2 cellular contexts compared by ENCODE assay signal in genomic region chr2:27307545-27308358, GRCh38.
TF ChIP-seq lines count a peak whose summit lies in the region.

No MANE protein-coding gene starts in this region.

TF ChIP-seq in IMR-90, 13 proteins besides CTCF, POLR2A, EP300 and RAD21:
- no peak for TF ChIP-seq ELK1 (IDR thresholded peaks at IDR 0.05; ENCODE audit: borderline replicate concordance, low read depth, low read length)
- no peak for TF ChIP-seq RCOR1 (IDR thresholded peaks at IDR 0.05; ENCODE audit: insufficient replicate concordance, low read length)
- no peak for TF ChIP-seq BHLHE40 (IDR thresholded peaks at IDR 0.05; ENCODE audit: low read depth, low read length)
- TF ChIP-seq FOS (IDR thresholded peaks at IDR 0.05; ENCODE audit: low read depth, low read length) = no peak
- no peak for TF ChIP-seq MAZ (IDR thresholded peaks at IDR 0.05; ENCODE audit: borderline replicate concordance, low read depth, low read length)
- no peak for TF ChIP-seq SMC3 (IDR thresholded peaks at IDR 0.05; ENCODE audit: low read depth, low read length)
- TF ChIP-seq MXI1 (IDR thresholded peaks at IDR 0.05; ENCODE audit: borderline replicate concordance, low read depth, low read length) = no peak
- TF ChIP-seq NFE2L2 (IDR thresholded peaks at IDR 0.05; ENCODE audit: low read depth, low read length) = no peak
- TF ChIP-seq MAFK (IDR thresholded peaks at IDR 0.05; ENCODE audit: low read depth, low read length) = no peak
- TF ChIP-seq RFX5 (IDR thresholded peaks at IDR 0.05; ENCODE audit: low read depth, low read length) = no peak
- no peak for TF ChIP-seq USF2 (IDR thresholded peaks at IDR 0.05; ENCODE audit: low read depth, low read length)
- TF ChIP-seq CEBPB (IDR thresholded peaks at IDR 0.05; ENCODE audit: low read depth, low read length) = no peak
- TF ChIP-seq CHD1 (IDR thresholded peaks at IDR 0.05; ENCODE audit: low read depth, low read length) = no peak

TF ChIP-seq in neural cell, 6 proteins besides CTCF, POLR2A, EP300 and RAD21 (continued from another document):
- no peak for TF ChIP-seq POLR2AphosphoS5 (IDR thresholded peaks at IDR 0.05)
- no peak for TF ChIP-seq REST (IDR thresholded peaks at IDR 0.05; ENCODE audit: borderline replicate concordance)
- no peak for TF ChIP-seq MXI1 (conservative IDR thresholded peaks at IDR 0.05; ENCODE audit: poor library complexity, severe bottlenecking)
- TF ChIP-seq SMC3 (conservative IDR thresholded peaks at IDR 0.05; ENCODE audit: poor library complexity) = no peak
- no peak for TF ChIP-seq TAF1 (IDR thresholded peaks at IDR 0.05; ENCODE audit: low read depth)
TF ChIP-seq in neural cell: peak in this region for 0.
